19 cellular contexts compared by ENCODE assay signal in the genomic region with DNA sequence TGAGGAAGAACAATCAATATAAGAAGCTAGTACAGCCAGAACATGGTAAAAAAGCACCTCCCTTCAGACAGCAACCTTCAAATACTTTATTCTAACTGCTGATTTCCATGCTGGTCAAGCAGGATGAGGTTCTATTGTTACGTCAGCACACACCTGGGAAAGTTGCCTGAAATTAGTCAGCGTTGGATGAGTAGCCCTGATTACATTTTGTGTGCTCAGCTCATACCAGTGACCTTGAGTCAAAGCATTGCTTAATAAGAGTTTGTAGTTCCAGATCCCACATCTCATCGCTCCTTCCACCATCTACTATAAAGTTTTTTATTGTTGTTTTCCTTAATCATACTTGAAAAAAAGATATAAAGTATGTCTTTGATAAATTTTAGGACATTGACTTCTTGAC.
DNase-seq lines count a peak whose midpoint lies in the region; ATAC-seq, FAIRE-seq and TF ChIP-seq lines count a peak whose summit lies in the region.
"Had no signal": no experiment of that assay in that cellular context is flagged by ENCODE, and none has a peak within 500 bp of the region (broad histone marks: within the 10 kb centered on the region; RNA-seq: fewer than 3 reads in every experiment).

No MANE protein-coding gene starts in this region.

- no peak overlapping the region for H3K4me3 ChIP-seq in astrocyte of the spinal cord (ENCODE audit: low read depth, low read length)
- H3K4me3 ChIP-seq in effector memory CD4-positive, alpha-beta T cell (ENCODE audit: insufficient read depth, low read depth, low read length, poor library complexity, severe bottlenecking), result no peak overlapping the region
- H3K4me3 ChIP-seq: sigmoid colon had no signal

- H3K27ac Mint-ChIP-seq in T-helper 2 cell treated with Interferon-gamma antibody and Interleukin-4, amounts not matched to agents 5 μg/mL and 100 μg/mL, for 36 hours, result no peak overlapping the region
- H3K27ac Mint-ChIP-seq: activated T-cell treated with anti-CD3 and anti-CD28 coated beads, Interleukin-2, amount 50 U/mL, for 24 hours; brain; natural killer cell had no signal

- H3K27me3 Mint-ChIP-seq in T-helper 2 cell treated with Interferon-gamma antibody and Interleukin-4, amounts not matched to agents 5 μg/mL and 100 μg/mL, for 36 hours (ENCODE audit: low read depth), result no peaks in the 10 kb centered on the region
- H3K27me3 Mint-ChIP-seq: activated T-cell treated with anti-CD3 and anti-CD28 coated beads, Interleukin-2, amount 50 U/mL, for 24 hours; brain had no signal

- H3K9me3 Mint-ChIP-seq in T-helper 2 cell treated with Interferon-gamma antibody and Interleukin-4, amounts not matched to agents 5 μg/mL and 100 μg/mL, for 36 hours, result no peaks in the 10 kb centered on the region
- H3K9me3 Mint-ChIP-seq: activated T-cell treated with anti-CD3 and anti-CD28 coated beads, Interleukin-2, amount 50 U/mL, for 24 hours; brain had no signal

- H3K27me3 ChIP-seq in effector memory CD4-positive, alpha-beta T cell (replicated peaks; ENCODE audit: control insufficient read depth, insufficient read depth, low read length, poor library complexity, severe bottlenecking), result no peaks in the 10 kb centered on the region
- H3K27me3 ChIP-seq: sigmoid colon had no signal

- H3K9me3 ChIP-seq in effector memory CD4-positive, alpha-beta T cell (ENCODE audit: control insufficient read depth, low read length), result no peaks in the 10 kb centered on the region
- H3K9me3 ChIP-seq: sigmoid colon had no signal

- TF ChIP-seq CTCF in astrocyte of the spinal cord (IDR thresholded peaks at IDR 0.05; ENCODE audit: low read depth, low read length), result no peak

- H3K4me1 Mint-ChIP-seq in T-helper 2 cell treated with Interferon-gamma antibody and Interleukin-4, amounts not matched to agents 5 μg/mL and 100 μg/mL, for 36 hours (ENCODE audit: low read depth), result no peaks in the 10 kb centered on the region
- H3K4me1 Mint-ChIP-seq: natural killer cell had no signal

- no peak overlapping the region for H3K4me3 Mint-ChIP-seq in T-helper 2 cell treated with Interferon-gamma antibody and Interleukin-4, amounts not matched to agents 5 μg/mL and 100 μg/mL, for 36 hours
- H3K4me3 Mint-ChIP-seq: activated T-cell treated with anti-CD3 and anti-CD28 coated beads, Interleukin-2, amount 50 U/mL, for 24 hours; brain; natural killer cell had no signal

- ATAC-seq in GM18858 (IDR thresholded peaks at IDR 0.05; ENCODE audit: unreplicated experiment) (no peak), GM18502 (IDR thresholded peaks at IDR 0.05; ENCODE audit: poor library complexity, unreplicated experiment) (no peak)
- ATAC-seq: natural killer cell had no signal

- peak; percentile 33 for DNase-seq in SIG-M5 treated with dmso at 0.1 percent for 504 hours (lab: John Stamatoyannopoulos, UW; ENCODE audit: unreplicated experiment)
- no peak for DNase-seq in SIG-M5 (lab: John Stamatoyannopoulos, UW)
- peak; percentile 88 for DNase-seq in astrocyte of the spinal cord (ENCODE audit: low read depth, low spot score)
- no peak for DNase-seq in effector memory CD4-positive, alpha-beta T cell
- DNase-seq in T-helper 2 cell treated with Interferon-gamma antibody and Interleukin-4, amounts not matched to agents 5 μg/mL and 100 μg/mL, for 36 hours (ENCODE audit: low spot score), result no peak
- DNase-seq: activated CD4-positive, CD25-positive, alpha-beta regulatory T cell; activated T-cell treated with anti-CD3 and anti-CD28 coated beads, Interleukin-2, amount 50 U/mL, for 24 hours; DMS79; kidney; MM.1S; natural killer cell; NCI-H446 treated with DMSO at 0.1 percent for 48 hours; sigmoid colon had no signal

- H3K27ac ChIP-seq in effector memory CD4-positive, alpha-beta T cell (ENCODE audit: insufficient read depth, low read length, poor library complexity, severe bottlenecking), result no peak overlapping the region
- H3K27ac ChIP-seq: sigmoid colon had no signal

- H3K4me1 ChIP-seq in effector memory CD4-positive, alpha-beta T cell (ENCODE audit: control insufficient read depth, insufficient read depth, low read length, poor library complexity, severe bottlenecking), result no peaks in the 10 kb centered on the region
- H3K4me1 ChIP-seq: sigmoid colon had no signal

- in situ Hi-C loops in astrocyte of the spinal cord (cut with HindIII; ENCODE audit: low sequenced_read_pairs), result no loop called here

- peak; percentile 92 for FAIRE-seq in islet of Langerhans (lab: Jason Lieb, UNC)
- FAIRE-seq: A204.1, GM18507, kidney had no signal

- H3K36me3 Mint-ChIP-seq in T-helper 2 cell treated with Interferon-gamma antibody and Interleukin-4, amounts not matched to agents 5 μg/mL and 100 μg/mL, for 36 hours (ENCODE audit: low read depth), result no peaks in the 10 kb centered on the region
- H3K36me3 Mint-ChIP-seq: natural killer cell had no signal

- no peaks in the 10 kb centered on the region for H3K36me3 ChIP-seq in effector memory CD4-positive, alpha-beta T cell (ENCODE audit: control insufficient read depth, insufficient read depth, low read length)
- H3K36me3 ChIP-seq: sigmoid colon had no signal

Comparison
In these comparisons a context has a peak if more than half of its experiments do, and no peak if none do; other contexts are left out.
1. DNase-seq: peak in SIG-M5 treated with dmso at 0.1 percent for 504 hours (single experiment) and astrocyte of the spinal cord (single experiment); none in SIG-M5 (single experiment), effector memory CD4-positive, alpha-beta T cell (0 of 3) and T-helper 2 cell treated with Interferon-gamma antibody and Interleukin-4, amounts not matched to agents 5 μg/mL and 100 μg/mL, for 36 hours (single experiment).